ENCODE assay signal across 8 cellular contexts in the genomic region with DNA sequence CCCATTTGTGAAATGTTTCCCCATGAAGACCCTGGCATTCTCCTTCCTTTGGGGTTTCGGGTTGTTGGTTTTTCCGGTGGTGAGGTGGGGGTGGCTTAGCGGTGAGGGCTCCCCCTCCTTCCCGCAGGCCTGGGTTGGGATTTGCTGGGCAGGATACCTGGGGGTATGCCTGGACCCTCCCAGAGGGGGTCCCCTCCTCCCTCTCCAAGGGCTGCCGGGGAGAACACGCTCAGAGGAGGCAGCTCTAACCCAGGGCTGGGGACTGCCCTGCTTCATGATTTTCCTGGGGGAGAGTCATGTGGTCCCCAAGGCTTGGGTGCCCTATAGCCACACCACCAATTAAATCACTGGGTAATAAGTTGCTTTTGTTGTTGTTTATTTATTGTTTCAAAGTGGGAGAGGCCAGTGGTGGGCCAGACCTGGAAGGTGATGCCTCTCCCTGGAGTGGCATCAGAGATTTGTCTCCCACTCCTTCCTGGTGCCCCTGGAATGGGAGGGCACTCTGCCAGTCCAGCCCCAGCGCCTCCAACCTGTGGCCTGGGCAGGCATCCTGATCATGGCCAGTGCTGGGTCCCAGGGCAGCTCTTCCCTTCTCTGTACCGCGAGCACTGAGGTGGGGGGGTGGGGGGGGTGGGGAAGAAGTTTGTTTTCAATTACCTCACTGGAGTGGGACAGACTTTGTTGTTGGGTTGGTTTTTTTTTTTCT. TPM values are rescaled to one million over a fixed set of nuclear protein-coding genes. Genes with fewer than 3 reads are reported as not detected.
DNase-seq lines count a peak whose midpoint lies in the region; ATAC-seq and TF ChIP-seq lines count a peak whose summit lies in the region.

No MANE protein-coding gene starts in this region.

- ATAC-seq in activated B cell treated with CpG ODN at 0.5 μM for 24 hours (ENCODE audit: low read depth) (no peak), GM19328 (IDR thresholded peaks at IDR 0.05; ENCODE audit: unreplicated experiment) (no peak)

- H3K9me3 ChIP-seq in iPS-20b (ENCODE audit: insufficient read depth, low read depth, low read length) (no peaks in the 10 kb centered on the region), stomach (no peaks in the 10 kb centered on the region)

- H3K4me3 Mint-ChIP-seq in activated B cell treated with CpG ODN at 0.5 μM for 24 hours: peak overlapping the region; percentile 87

- POLR2A ChIA-PET in activated B cell treated with CpG ODN at 0.5 μM for 24 hours (lab: Charles Lee): interaction anchor here (0.5 to 26.4 kb wide), 14 partner anchors 2 to 281 kb away, joined by 3 to 1307 read pairs (median 10); partner anchors contain the start of genes ANKRD13D, CLCF1, POLD4 and PPP1CA

- 19 to 36% (median 26%) methylated on average over 5 to 9 of the region's 9 CpGs for WGBS in stomach, 5 donors

- H3K4me1 ChIP-seq in iPS-20b (ENCODE audit: insufficient read depth, low read length): peaks cover 23% of the 10 kb centered on the region
- peaks cover 37 to 62% (median 53%) of the 10 kb centered on the region in 4 donors for H3K4me1 ChIP-seq in stomach

- H3K27me3 ChIP-seq in iPS-20b (ENCODE audit: insufficient read depth, low read length) (peaks cover 84% of the 10 kb centered on the region), stomach (no peaks in the 10 kb centered on the region)

- intact Hi-C loops in activated B cell treated with CpG ODN at 0.5 μM for 24 hours (cut with micrococcal nuclease) (loop anchor here (1.0 kb wide), 2 partner anchors 8 to 17 kb away; no protein-coding TSS in a partner anchor), stomach (cut with DNase I; ENCODE audit: low total_unique reads) (no loop called here)

- H3K36me3 ChIP-seq in iPS-20b (ENCODE audit: insufficient read depth, low read depth, low read length) (no peaks in the 10 kb centered on the region), stomach (no peaks in the 10 kb centered on the region)

- H3K27ac ChIP-seq in iPS-20b (ENCODE audit: low read length) (no peak overlapping the region), stomach (peak overlapping the region; percentile 72 to 99 (median 97))

- H3K27ac Mint-ChIP-seq in activated B cell treated with CpG ODN at 0.5 μM for 24 hours: peak overlapping the region; percentile 79

- H3K36me3 Mint-ChIP-seq in activated B cell treated with CpG ODN at 0.5 μM for 24 hours (ENCODE audit: low read depth): peaks cover 15% of the 10 kb centered on the region

- peak overlapping the region; percentile 68 for H3K4me3 ChIP-seq in iPS-20b (ENCODE audit: low read length)
- H3K4me3 ChIP-seq in stomach: peak overlapping the region in 2 of 4 donors; percentile 66 to 77

- H3K27me3 Mint-ChIP-seq in activated B cell treated with CpG ODN at 0.5 μM for 24 hours: no peaks in the 10 kb centered on the region

- no peak for TF ChIP-seq POLR2A in stomach (IDR thresholded peaks at IDR 0.05)

- TF ChIP-seq EP300 in stomach (IDR thresholded peaks at IDR 0.05): no peak

- peaks cover 50% of the 10 kb centered on the region for H3K4me1 Mint-ChIP-seq in activated B cell treated with CpG ODN at 0.5 μM for 24 hours

- no peaks in the 10 kb centered on the region for H3K9me3 Mint-ChIP-seq in activated B cell treated with CpG ODN at 0.5 μM for 24 hours

- TF ChIP-seq CTCF in activated B cell treated with CpG ODN at 0.5 μM for 24 hours (IDR thresholded peaks at IDR 0.05) (no peak), stomach (IDR thresholded peaks at IDR 0.05) (no peak)

- CTCF ChIA-PET in activated B cell treated with CpG ODN at 0.5 μM for 24 hours (lab: Charles Lee): interaction anchor here (1.0 to 22.6 kb wide), 5 partner anchors 7 to 63 kb away, joined by 3 to 735 read pairs (median 25); partner anchors contain the start of genes POLD4 and PTPRCAP

- peak overlapping the region; percentile 48; the same call in 1 of the 2 replicates for H3K9ac ChIP-seq in iPS-20b (ENCODE audit: low read depth, low read length)

- DNase-seq in DMS53 (lab: John Stamatoyannopoulos, UW) (peak; percentile 33), DMS53 treated with DMSO at 0.1 percent for 48 hours (lab: John Stamatoyannopoulos, UW; ENCODE audit: unreplicated experiment) (no peak), activated B cell treated with CpG ODN at 0.5 μM for 24 hours (no peak), stomach (no peak), NCI-H526 (lab: John Stamatoyannopoulos, UW) (no peak), NCI-H2107 (lab: John Stamatoyannopoulos, UW) (no peak)

RNA-seq across cellular contexts. Expression of gene CLCF1, which starts 1.3 kb away (rescaled TPM):
- total RNA-seq in activated B cell treated with CpG ODN at 0.5 μM for 24 hours: 28.2 and 30.7 TPM in 2 replicates
- total RNA-seq in stomach: 10 to 100 TPM in 3 of 5 donors, 1 to 10 TPM in 1, not detected in 1; 2.6 to 69.2 (median 17.8) TPM
- polyA plus RNA-seq in stomach: 1 to 10 TPM; 2.7 to 5.4 (median 3.2) TPM

RNA-seq across cellular contexts. Expression of gene RAD9A, which starts 17.1 kb away (rescaled TPM):
- total RNA-seq in activated B cell treated with CpG ODN at 0.5 μM for 24 hours (30.4 and 35.2 TPM in 2 replicates), stomach (10 to 100 TPM in 4 of 5 donors, 1 to 10 TPM in 1; 7.0 to 88.9 (median 29.5) TPM)
- polyA plus RNA-seq in stomach: 10 to 100 TPM; 11.8 to 30.3 (median 17.0) TPM

RNA-seq across cellular contexts. Expression of gene POLD4, which starts 21.4 kb away (rescaled TPM):
- total RNA-seq in activated B cell treated with CpG ODN at 0.5 μM for 24 hours (166 and 169 TPM in 2 replicates), stomach (100 to 1,000 TPM in 1 of 5 donors, 10 to 100 TPM in 4; 13.8 to 117 (median 54.8) TPM)
- polyA plus RNA-seq in stomach: 100 to 1,000 TPM; 129 to 316 (median 153) TPM

RNA-seq across cellular contexts. Expression of gene PPP1CA, which starts 26.9 kb away (rescaled TPM):
- total RNA-seq in activated B cell treated with CpG ODN at 0.5 μM for 24 hours (349 and 354 TPM in 2 replicates), stomach (100 to 1,000 TPM in 2 of 5 donors, 10 to 100 TPM in 3; 28.6 to 229 (median 97.9) TPM)
- polyA plus RNA-seq in stomach: 100 to 1,000 TPM; 109 to 203 (median 153) TPM

RNA-seq across cellular contexts. Expression of gene TBC1D10C, which starts 29.2 kb away (rescaled TPM):
- total RNA-seq in activated B cell treated with CpG ODN at 0.5 μM for 24 hours (158 and 163 TPM in 2 replicates), stomach (10 to 100 TPM in 1 of 5 donors, 1 to 10 TPM in 3, under 1 TPM in 1; 0.29 to 12.0 (median 3.5) TPM)
- polyA plus RNA-seq in stomach: 1 to 10 TPM; 2.8 to 6.1 (median 5.5) TPM
